Comparison of ENCODE assay signal across 1 cellular context in the genomic region with DNA sequence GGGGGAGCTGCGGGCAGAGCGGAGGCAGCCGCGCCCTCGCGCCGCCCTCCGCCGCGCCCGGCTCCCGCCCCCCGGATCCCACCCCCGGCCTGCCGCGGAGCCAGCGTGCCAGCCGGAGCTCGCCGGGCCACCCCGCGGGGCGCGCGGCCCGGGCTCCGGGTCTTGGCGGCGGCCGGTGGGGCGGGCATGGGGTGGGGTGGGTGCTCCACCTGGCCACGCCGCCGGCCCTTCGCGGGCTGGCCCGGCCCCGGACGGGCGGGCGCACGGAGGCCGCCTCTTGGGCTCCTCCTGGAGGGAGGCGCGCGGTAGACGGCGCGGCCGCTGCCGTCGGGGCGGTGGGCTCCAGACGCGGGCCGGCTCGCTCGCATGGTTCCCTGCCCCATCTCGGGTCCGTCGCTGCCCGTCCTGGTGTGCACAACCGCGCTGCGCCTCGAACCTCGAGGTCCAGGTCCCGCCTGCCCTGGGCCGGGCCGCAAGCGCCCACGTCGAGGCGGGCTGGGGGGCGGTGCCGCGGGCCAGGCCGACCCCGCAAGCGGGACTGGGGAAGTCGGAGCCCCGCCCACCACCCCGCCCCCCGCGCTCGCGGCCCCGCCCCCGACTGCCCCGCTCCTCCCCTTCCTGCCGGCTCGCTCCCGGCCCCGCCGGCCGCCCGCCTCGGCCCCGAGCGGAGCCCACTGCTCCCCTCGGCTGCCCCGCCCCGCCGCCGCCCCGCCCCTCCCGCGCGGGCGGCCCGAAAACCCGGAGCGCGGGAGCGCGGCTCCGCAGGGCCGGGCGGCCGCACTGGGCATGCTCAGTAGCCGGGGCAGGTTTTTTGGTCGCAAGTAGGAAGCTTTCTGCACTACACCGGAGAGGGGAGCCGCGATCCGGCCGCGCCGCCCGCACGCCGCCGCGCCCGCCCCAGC.
TF ChIP-seq lines count a peak whose summit lies in the region.

A gene with protein sequence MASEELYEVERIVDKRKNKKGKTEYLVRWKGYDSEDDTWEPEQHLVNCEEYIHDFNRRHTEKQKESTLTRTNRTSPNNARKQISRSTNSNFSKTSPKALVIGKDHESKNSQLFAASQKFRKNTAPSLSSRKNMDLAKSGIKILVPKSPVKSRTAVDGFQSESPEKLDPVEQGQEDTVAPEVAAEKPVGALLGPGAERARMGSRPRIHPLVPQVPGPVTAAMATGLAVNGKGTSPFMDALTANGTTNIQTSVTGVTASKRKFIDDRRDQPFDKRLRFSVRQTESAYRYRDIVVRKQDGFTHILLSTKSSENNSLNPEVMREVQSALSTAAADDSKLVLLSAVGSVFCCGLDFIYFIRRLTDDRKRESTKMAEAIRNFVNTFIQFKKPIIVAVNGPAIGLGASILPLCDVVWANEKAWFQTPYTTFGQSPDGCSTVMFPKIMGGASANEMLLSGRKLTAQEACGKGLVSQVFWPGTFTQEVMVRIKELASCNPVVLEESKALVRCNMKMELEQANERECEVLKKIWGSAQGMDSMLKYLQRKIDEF (plus strand): TSS at position 814 of the 902 bp plus-strand sequence. CDS start 380 bp downstream, outside the sequence.

TF ChIP-seq in HCT116, 20 proteins besides CTCF, POLR2A, EP300 and RAD21 (continued from another document):
- TF ChIP-seq, protein P1, sequence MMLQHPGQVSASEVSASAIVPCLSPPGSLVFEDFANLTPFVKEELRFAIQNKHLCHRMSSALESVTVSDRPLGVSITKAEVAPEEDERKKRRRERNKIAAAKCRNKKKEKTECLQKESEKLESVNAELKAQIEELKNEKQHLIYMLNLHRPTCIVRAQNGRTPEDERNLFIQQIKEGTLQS (IDR thresholded peaks at IDR 0.05) = no peak
- TF ChIP-seq EZH2 (IDR thresholded peaks at IDR 0.05) = no peak
- 0 out of 2 replicates have a peak, but pooled peaks have one; percentile 26 for TF ChIP-seq ZFX (IDR thresholded peaks at IDR 0.05)
- TF ChIP-seq YY1 (IDR thresholded peaks at IDR 0.05; ENCODE audit: extremely low read depth, insufficient replicate concordance, low read depth, low read length) = peak; percentile 56
- TF ChIP-seq EGR1 (IDR thresholded peaks at IDR 0.05; ENCODE audit: low read depth) = no peak
- TF ChIP-seq SIN3A (IDR thresholded peaks at IDR 0.05; ENCODE audit: low read depth) = no peak
